1 cellular context compared by ENCODE assay signal in genomic region chr9:107155244-107155817, GRCh38.
TF ChIP-seq lines count a peak whose summit lies in the region.

No MANE protein-coding gene starts in this region.

TF ChIP-seq in H1, 55 proteins besides CTCF, POLR2A, EP300 and RAD21 (continued from another document):
- no peak for TF ChIP-seq E2F6 (IDR thresholded peaks at IDR 0.05)
- no peak for TF ChIP-seq RNF2 (IDR thresholded peaks at IDR 0.05; ENCODE audit: borderline replicate concordance, low read depth, low read length, missing control alignments, poor library complexity, severe bottlenecking)
- TF ChIP-seq SP4 (IDR thresholded peaks at IDR 0.05; ENCODE audit: low read length): no peak
- no peak for TF ChIP-seq SUZ12 (IDR thresholded peaks at IDR 0.05; ENCODE audit: low read length)
- TF ChIP-seq CEBPB (IDR thresholded peaks at IDR 0.05; ENCODE audit: low read depth, low read length): no peak
- TF ChIP-seq POLR2AphosphoS5 (IDR thresholded peaks at IDR 0.05; ENCODE audit: low read depth, low read length): no peak
- no peak for TF ChIP-seq POU5F1 (IDR thresholded peaks at IDR 0.05; ENCODE audit: low read depth, low read length)
TF ChIP-seq in H1: peak in this region for 0.
